ENCODE assay signal across 15 cellular contexts in the genomic region with DNA sequence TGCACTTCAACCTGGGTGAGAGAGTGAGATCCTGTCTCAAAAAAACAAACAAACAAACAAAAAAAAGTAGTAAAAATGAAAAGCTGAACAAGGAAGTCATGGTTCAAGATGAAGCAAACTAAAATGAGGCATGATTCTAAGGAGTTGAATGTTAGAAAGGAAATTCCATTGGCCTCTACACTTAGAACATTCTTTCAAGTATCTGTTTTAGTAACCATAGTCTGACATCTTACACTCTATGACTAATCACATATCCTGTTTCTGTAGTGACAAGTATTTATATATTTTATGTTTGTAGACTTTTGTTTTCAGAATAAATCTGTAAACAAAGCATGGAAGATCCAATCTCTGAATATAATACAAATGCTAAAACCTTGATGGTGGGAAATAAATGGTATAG.
DNase-seq lines count a peak whose midpoint lies in the region; TF ChIP-seq lines count a peak whose summit lies in the region.
"Had no signal": no experiment of that assay in that cellular context is flagged by ENCODE, and none has a peak within 500 bp of the region (broad histone marks: within the 10 kb centered on the region; RNA-seq: fewer than 3 reads in every experiment).

No MANE protein-coding gene starts in this region.

- peaks cover 4% of the 10 kb centered on the region for H3K4me1 Mint-ChIP-seq in activated CD4-positive, alpha-beta T cell treated with anti-CD3 and anti-CD28 coated beads, Interleukin-2, amount 10 ng/mL, durations not matched to agents 24 days and 14 days
- no peaks in the 10 kb centered on the region for H3K4me1 Mint-ChIP-seq in CD8-positive, alpha-beta memory T cell
- H3K4me1 Mint-ChIP-seq: activated naive CD4-positive, alpha-beta T cell treated with anti-CD3 and anti-CD28 coated beads, Interleukin-2, amount 50 U/mL, for 24 hours; nephron had no signal

- H3K27me3 ChIP-seq in CD8-positive, alpha-beta memory T cell (ENCODE audit: insufficient read depth, low read length, poor library complexity, severe bottlenecking): no peaks in the 10 kb centered on the region
- H3K27me3 ChIP-seq in suprapubic skin: no peaks in the 10 kb centered on the region

- H3K4me3 Mint-ChIP-seq in activated CD4-positive, alpha-beta T cell treated with anti-CD3 and anti-CD28 coated beads, Interleukin-2, amount 10 ng/mL, durations not matched to agents 24 days and 14 days: no peak overlapping the region
- no peak overlapping the region for H3K4me3 Mint-ChIP-seq in CD8-positive, alpha-beta memory T cell
- H3K4me3 Mint-ChIP-seq: activated naive CD4-positive, alpha-beta T cell treated with anti-CD3 and anti-CD28 coated beads, Interleukin-2, amount 50 U/mL, for 24 hours; nephron had no signal

- TF ChIP-seq CTCF in epithelial cell of esophagus (IDR thresholded peaks at IDR 0.05; ENCODE audit: insufficient read depth, low read depth, low read length, missing control alignments) (no peak), suprapubic skin (IDR thresholded peaks at IDR 0.05) (no peak)

- no peak for TF ChIP-seq EP300 in suprapubic skin (IDR thresholded peaks at IDR 0.05)

- no peaks in the 10 kb centered on the region for H3K4me1 ChIP-seq in CD8-positive, alpha-beta memory T cell (ENCODE audit: insufficient read depth, low read length)
- no peaks in the 10 kb centered on the region for H3K4me1 ChIP-seq in suprapubic skin

- no peak for DNase-seq in activated CD4-positive, alpha-beta T cell treated with anti-CD3 and anti-CD28 coated beads, Interleukin-2, amount 10 ng/mL, durations not matched to agents 24 days and 14 days
- DNase-seq in activated CD4-positive, alpha-beta T cell treated with anti-CD3 and anti-CD28 coated beads for 4 hours: no peak
- DNase-seq in HPDE6-E6E7 (ENCODE audit: extremely low spot score): peak; percentile 12
- DNase-seq in epithelial cell of esophagus (ENCODE audit: low read depth): peak; percentile 55
- DNase-seq in smooth muscle cell of the brain vasculature (ENCODE audit: low read depth, low spot score): peak; percentile 9
- DNase-seq in activated CD4-positive, CD25-positive, alpha-beta regulatory T cell (lab: John Stamatoyannopoulos, UW): no peak
- no peak for DNase-seq in CD8-positive, alpha-beta memory T cell
- no peak for DNase-seq in suprapubic skin (ENCODE audit: low spot score in 2 of 2)
- DNase-seq: DMS79 treated with DMSO at 0.1 percent for 48 hours; effector CD8-positive, alpha-beta T cell; H7; MV-4-11; NCI-H526 treated with DMSO at 0.1 percent for 48 hours had no signal

- H3K27ac ChIP-seq in CD8-positive, alpha-beta memory T cell (ENCODE audit: low read depth, low read length): no peak overlapping the region
- no peak overlapping the region for H3K27ac ChIP-seq in suprapubic skin

- H3K9me3 ChIP-seq in CD8-positive, alpha-beta memory T cell (ENCODE audit: low read length): no peaks in the 10 kb centered on the region
- peaks cover 10% of the 10 kb centered on the region for H3K9me3 ChIP-seq in suprapubic skin

- peak overlapping the region; percentile 42 for H3K27ac Mint-ChIP-seq in activated CD4-positive, alpha-beta T cell treated with anti-CD3 and anti-CD28 coated beads, Interleukin-2, amount 10 ng/mL, durations not matched to agents 24 days and 14 days
- H3K27ac Mint-ChIP-seq in CD8-positive, alpha-beta memory T cell: no peak overlapping the region
- H3K27ac Mint-ChIP-seq: activated naive CD4-positive, alpha-beta T cell treated with anti-CD3 and anti-CD28 coated beads, Interleukin-2, amount 50 U/mL, for 24 hours; nephron had no signal

- H3K36me3 Mint-ChIP-seq in activated CD4-positive, alpha-beta T cell treated with anti-CD3 and anti-CD28 coated beads, Interleukin-2, amount 10 ng/mL, durations not matched to agents 24 days and 14 days (ENCODE audit: low read depth): no peaks in the 10 kb centered on the region
- H3K36me3 Mint-ChIP-seq in CD8-positive, alpha-beta memory T cell: peaks cover 24 to 62% (median 43%) of the 10 kb centered on the region in 3 donors

- H3K27me3 Mint-ChIP-seq in activated CD4-positive, alpha-beta T cell treated with anti-CD3 and anti-CD28 coated beads, Interleukin-2, amount 10 ng/mL, durations not matched to agents 24 days and 14 days: no peaks in the 10 kb centered on the region
- no peaks in the 10 kb centered on the region for H3K27me3 Mint-ChIP-seq in CD8-positive, alpha-beta memory T cell
- H3K27me3 Mint-ChIP-seq: activated naive CD4-positive, alpha-beta T cell treated with anti-CD3 and anti-CD28 coated beads, Interleukin-2, amount 50 U/mL, for 24 hours had no signal

- no peak overlapping the region for H3K4me3 ChIP-seq in epithelial cell of esophagus (ENCODE audit: low read length)
- H3K4me3 ChIP-seq in CD8-positive, alpha-beta memory T cell (ENCODE audit: low read length): no peak overlapping the region
- H3K4me3 ChIP-seq in suprapubic skin: no peak overlapping the region

- intact Hi-C loops in activated CD4-positive, alpha-beta T cell treated with anti-CD3 and anti-CD28 coated beads, Interleukin-2, amount 10 ng/mL, durations not matched to agents 24 days and 14 days (cut with micrococcal nuclease): no loop called here

- POLR2A ChIA-PET in CD8-positive, alpha-beta memory T cell (lab: Charles Lee): no interaction called here

- no peak for TF ChIP-seq POLR2A in suprapubic skin (IDR thresholded peaks at IDR 0.05)

- CTCF ChIA-PET in CD8-positive, alpha-beta memory T cell (lab: Charles Lee): no interaction called here

- no peaks in the 10 kb centered on the region for H3K36me3 ChIP-seq in CD8-positive, alpha-beta memory T cell (ENCODE audit: insufficient read depth, low read length)
- H3K36me3 ChIP-seq in suprapubic skin: no peaks in the 10 kb centered on the region

- H3K9me3 Mint-ChIP-seq in activated CD4-positive, alpha-beta T cell treated with anti-CD3 and anti-CD28 coated beads, Interleukin-2, amount 10 ng/mL, durations not matched to agents 24 days and 14 days: peaks cover 16% of the 10 kb centered on the region
- H3K9me3 Mint-ChIP-seq in CD8-positive, alpha-beta memory T cell: peaks cover 24 to 53% (median 29%) of the 10 kb centered on the region in 5 donors

Comparison
In these comparisons a context has a peak if more than half of its experiments do, and no peak if none do; other contexts are left out.
1. DNase-seq: peak in HPDE6-E6E7 (single experiment), epithelial cell of esophagus (single experiment) and smooth muscle cell of the brain vasculature (single experiment); none in activated CD4-positive, alpha-beta T cell treated with anti-CD3 and anti-CD28 coated beads, Interleukin-2, amount 10 ng/mL, durations not matched to agents 24 days and 14 days (single experiment), activated CD4-positive, alpha-beta T cell treated with anti-CD3 and anti-CD28 coated beads for 4 hours (0 of 2), activated CD4-positive, CD25-positive, alpha-beta regulatory T cell (0 of 4), CD8-positive, alpha-beta memory T cell (0 of 5) and suprapubic skin (0 of 2).